ENCODE assay signal across 19 cellular contexts in the genomic region with DNA sequence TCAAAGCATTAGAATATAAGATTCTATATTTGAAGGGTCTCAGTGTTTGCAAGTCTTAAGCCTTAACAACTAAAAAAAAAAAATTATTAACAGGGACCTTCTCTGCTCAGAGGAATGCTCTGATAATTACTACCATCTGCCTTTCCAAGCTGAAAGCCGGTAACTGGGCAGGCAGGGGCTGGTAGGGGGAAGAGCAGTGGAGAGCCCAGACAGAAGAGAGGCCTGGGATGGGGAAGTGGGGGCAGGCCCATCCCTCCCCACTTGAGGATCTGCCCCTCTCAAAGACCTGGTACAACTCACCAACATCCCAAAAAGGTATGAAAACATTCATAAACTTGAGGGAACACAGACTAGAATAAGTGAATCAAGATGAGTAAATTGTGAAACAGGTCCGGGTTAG.
"Had no signal": no experiment of that assay in that cellular context is flagged by ENCODE, and none has a peak within 500 bp of the region (broad histone marks: within the 10 kb centered on the region; RNA-seq: fewer than 3 reads in every experiment).

No MANE protein-coding gene starts in this region.

- H3K4me3 Mint-ChIP-seq: naive thymus-derived CD4-positive, alpha-beta T cell; nephron progenitor cell; stimulated activated naive B cell treated with anti-CD40 and anti-IgM and Interleukin-4, amounts not matched to agents 10 μg/mL and 1 μg/mL and 100 μg/mL, for 72 hours; stimulated activated naive CD8-positive, alpha-beta T cell treated with anti-CD3 and anti-CD28 coated beads, Interleukin-15, Interleukin-2, amounts not matched to agents 100 ng/mL and 50 ng/mL, for 24 hours had no signal

- H3K27ac Mint-ChIP-seq: naive thymus-derived CD4-positive, alpha-beta T cell; nephron progenitor cell; stimulated activated naive B cell treated with anti-CD40 and anti-IgM and Interleukin-4, amounts not matched to agents 10 μg/mL and 1 μg/mL and 100 μg/mL, for 72 hours; stimulated activated naive CD8-positive, alpha-beta T cell treated with anti-CD3 and anti-CD28 coated beads, Interleukin-15, Interleukin-2, amounts not matched to agents 100 ng/mL and 50 ng/mL, for 24 hours had no signal

- H3K4me3 ChIP-seq: coronary artery, prostate gland, skin epidermis, spleen, thoracic aorta, tibial nerve, upper lobe of left lung had no signal

- ATAC-seq: left lobe of liver; naive thymus-derived CD4-positive, alpha-beta T cell; right cardiac atrium; stimulated activated naive B cell treated with anti-CD40 and anti-IgM and Interleukin-4, amounts not matched to agents 10 μg/mL and 1 μg/mL and 100 μg/mL, for 72 hours had no signal

- H3K9me3 Mint-ChIP-seq: nephron progenitor cell; stimulated activated naive B cell treated with anti-CD40 and anti-IgM and Interleukin-4, amounts not matched to agents 10 μg/mL and 1 μg/mL and 100 μg/mL, for 72 hours; stimulated activated naive CD8-positive, alpha-beta T cell treated with anti-CD3 and anti-CD28 coated beads, Interleukin-15, Interleukin-2, amounts not matched to agents 100 ng/mL and 50 ng/mL, for 24 hours had no signal

- H3K9me3 ChIP-seq: prostate gland, spleen, thoracic aorta, tibial nerve, upper lobe of left lung had no signal

- H3K27ac ChIP-seq: coronary artery, prostate gland, spleen, thoracic aorta, tibial nerve, upper lobe of left lung had no signal

- H3K36me3 Mint-ChIP-seq: naive thymus-derived CD4-positive, alpha-beta T cell; stimulated activated naive B cell treated with anti-CD40 and anti-IgM and Interleukin-4, amounts not matched to agents 10 μg/mL and 1 μg/mL and 100 μg/mL, for 72 hours had no signal

- DNase-seq: dermis blood vessel endothelial cell; effector memory CD4-positive, alpha-beta T cell; kidney; mesenchymal stem cell; midbrain; naive thymus-derived CD4-positive, alpha-beta T cell; nephron progenitor cell; nucleus accumbens; right cardiac atrium; spleen; stimulated activated naive B cell treated with anti-CD40 and anti-IgM and Interleukin-4, amounts not matched to agents 10 μg/mL and 1 μg/mL and 100 μg/mL, for 72 hours; upper lobe of left lung had no signal

- H3K36me3 ChIP-seq: prostate gland, spleen, thoracic aorta, tibial nerve, upper lobe of left lung had no signal

- H3K4me1 ChIP-seq: prostate gland, spleen, tibial nerve, upper lobe of left lung had no signal

- H3K27me3 ChIP-seq: spleen, tibial nerve, upper lobe of left lung had no signal

- H3K4me1 Mint-ChIP-seq: naive thymus-derived CD4-positive, alpha-beta T cell; stimulated activated naive B cell treated with anti-CD40 and anti-IgM and Interleukin-4, amounts not matched to agents 10 μg/mL and 1 μg/mL and 100 μg/mL, for 72 hours had no signal

- H3K27me3 Mint-ChIP-seq: stimulated activated naive CD8-positive, alpha-beta T cell treated with anti-CD3 and anti-CD28 coated beads, Interleukin-15, Interleukin-2, amounts not matched to agents 100 ng/mL and 50 ng/mL, for 24 hours had no signal
